3 cellular contexts compared by ENCODE assay signal in genomic region chr10:3091921-3092320, GRCh38.
TF ChIP-seq lines count a peak whose summit lies in the region.

No MANE protein-coding gene starts in this region.

TF ChIP-seq in SK-N-SH, 30 proteins besides CTCF, POLR2A, EP300 and RAD21:
- no peak for TF ChIP-seq TCF12 (IDR thresholded peaks at IDR 0.05)
- TF ChIP-seq FOXM1 (IDR thresholded peaks at IDR 0.05; ENCODE audit: low read depth), result no peak
- no peak for TF ChIP-seq ELF1 (IDR thresholded peaks at IDR 0.05)
- TF ChIP-seq, protein P1, sequence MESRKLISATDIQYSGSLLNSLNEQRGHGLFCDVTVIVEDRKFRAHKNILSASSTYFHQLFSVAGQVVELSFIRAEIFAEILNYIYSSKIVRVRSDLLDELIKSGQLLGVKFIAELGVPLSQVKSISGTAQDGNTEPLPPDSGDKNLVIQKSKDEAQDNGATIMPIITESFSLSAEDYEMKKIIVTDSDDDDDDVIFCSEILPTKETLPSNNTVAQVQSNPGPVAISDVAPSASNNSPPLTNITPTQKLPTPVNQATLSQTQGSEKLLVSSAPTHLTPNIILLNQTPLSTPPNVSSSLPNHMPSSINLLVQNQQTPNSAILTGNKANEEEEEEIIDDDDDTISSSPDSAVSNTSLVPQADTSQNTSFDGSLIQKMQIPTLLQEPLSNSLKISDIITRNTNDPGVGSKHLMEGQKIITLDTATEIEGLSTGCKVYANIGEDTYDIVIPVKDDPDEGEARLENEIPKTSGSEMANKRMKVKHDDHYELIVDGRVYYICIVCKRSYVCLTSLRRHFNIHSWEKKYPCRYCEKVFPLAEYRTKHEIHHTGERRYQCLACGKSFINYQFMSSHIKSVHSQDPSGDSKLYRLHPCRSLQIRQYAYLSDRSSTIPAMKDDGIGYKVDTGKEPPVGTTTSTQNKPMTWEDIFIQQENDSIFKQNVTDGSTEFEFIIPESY (IDR thresholded peaks at IDR 0.05; ENCODE audit: borderline replicate concordance, low read depth), result no peak
- TF ChIP-seq RFX5 (IDR thresholded peaks at IDR 0.05; ENCODE audit: low read length), result no peak
- no peak for TF ChIP-seq SMC3 (IDR thresholded peaks at IDR 0.05; ENCODE audit: low read depth, low read length)
TF ChIP-seq in SK-N-SH: peak in this region for 0.

TF ChIP-seq in SK-N-SH treated with all-trans-retinoic acid at 6 μM for 48 hours, 23 proteins besides CTCF, POLR2A, EP300 and RAD21:
- no peak for TF ChIP-seq ZNF565 (CRISPR knock-in tag; conservative IDR thresholded peaks at IDR 0.05; ENCODE audit: low read depth)
- TF ChIP-seq, protein P2, sequence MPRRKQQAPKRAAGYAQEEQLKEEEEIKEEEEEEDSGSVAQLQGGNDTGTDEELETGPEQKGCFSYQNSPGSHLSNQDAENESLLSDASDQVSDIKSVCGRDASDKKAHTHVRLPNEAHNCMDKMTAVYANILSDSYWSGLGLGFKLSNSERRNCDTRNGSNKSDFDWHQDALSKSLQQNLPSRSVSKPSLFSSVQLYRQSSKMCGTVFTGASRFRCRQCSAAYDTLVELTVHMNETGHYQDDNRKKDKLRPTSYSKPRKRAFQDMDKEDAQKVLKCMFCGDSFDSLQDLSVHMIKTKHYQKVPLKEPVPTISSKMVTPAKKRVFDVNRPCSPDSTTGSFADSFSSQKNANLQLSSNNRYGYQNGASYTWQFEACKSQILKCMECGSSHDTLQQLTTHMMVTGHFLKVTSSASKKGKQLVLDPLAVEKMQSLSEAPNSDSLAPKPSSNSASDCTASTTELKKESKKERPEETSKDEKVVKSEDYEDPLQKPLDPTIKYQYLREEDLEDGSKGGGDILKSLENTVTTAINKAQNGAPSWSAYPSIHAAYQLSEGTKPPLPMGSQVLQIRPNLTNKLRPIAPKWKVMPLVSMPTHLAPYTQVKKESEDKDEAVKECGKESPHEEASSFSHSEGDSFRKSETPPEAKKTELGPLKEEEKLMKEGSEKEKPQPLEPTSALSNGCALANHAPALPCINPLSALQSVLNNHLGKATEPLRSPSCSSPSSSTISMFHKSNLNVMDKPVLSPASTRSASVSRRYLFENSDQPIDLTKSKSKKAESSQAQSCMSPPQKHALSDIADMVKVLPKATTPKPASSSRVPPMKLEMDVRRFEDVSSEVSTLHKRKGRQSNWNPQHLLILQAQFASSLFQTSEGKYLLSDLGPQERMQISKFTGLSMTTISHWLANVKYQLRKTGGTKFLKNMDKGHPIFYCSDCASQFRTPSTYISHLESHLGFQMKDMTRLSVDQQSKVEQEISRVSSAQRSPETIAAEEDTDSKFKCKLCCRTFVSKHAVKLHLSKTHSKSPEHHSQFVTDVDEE (CRISPR knock-in tag; IDR thresholded peaks at IDR 0.05), result no peak
- no peak for TF ChIP-seq RARB (CRISPR knock-in tag; IDR thresholded peaks at IDR 0.05)
- TF ChIP-seq ZC3H10 (CRISPR knock-in tag; IDR thresholded peaks at IDR 0.05), result no peak
- no peak for TF ChIP-seq ZFP3 (CRISPR knock-in tag; IDR thresholded peaks at IDR 0.05)
- TF ChIP-seq BACH2 (CRISPR knock-in tag; IDR thresholded peaks at IDR 0.05; ENCODE audit: borderline replicate concordance), result no peak

TF ChIP-seq in HepG2, 621 proteins besides CTCF, POLR2A, EP300 and RAD21:
- TF ChIP-seq ZNF431 (CRISPR knock-in tag; IDR thresholded peaks at IDR 0.05; ENCODE audit: borderline replicate concordance, low read depth) (no peak), SIX4 (CRISPR knock-in tag; IDR thresholded peaks at IDR 0.05) (no peak), PTBP1 (IDR thresholded peaks at IDR 0.05; ENCODE audit: low read depth, low read length, poor library complexity, severe bottlenecking) (no peak), KDM5B (CRISPR knock-in tag; IDR thresholded peaks at IDR 0.05; ENCODE audit: borderline replicate concordance) (no peak), KDM3A (CRISPR knock-in tag; IDR thresholded peaks at IDR 0.05; ENCODE audit: low read depth) (no peak)
- TF ChIP-seq, protein P3, sequence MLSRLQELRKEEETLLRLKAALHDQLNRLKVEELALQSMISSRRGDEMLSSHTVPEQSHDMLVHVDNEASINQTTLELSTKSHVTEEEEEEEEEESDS (CRISPR knock-in tag; IDR thresholded peaks at IDR 0.05; ENCODE audit: borderline replicate concordance), result no peak
TF ChIP-seq in HepG2: peak in this region for 0.
